In the genomic region with DNA sequence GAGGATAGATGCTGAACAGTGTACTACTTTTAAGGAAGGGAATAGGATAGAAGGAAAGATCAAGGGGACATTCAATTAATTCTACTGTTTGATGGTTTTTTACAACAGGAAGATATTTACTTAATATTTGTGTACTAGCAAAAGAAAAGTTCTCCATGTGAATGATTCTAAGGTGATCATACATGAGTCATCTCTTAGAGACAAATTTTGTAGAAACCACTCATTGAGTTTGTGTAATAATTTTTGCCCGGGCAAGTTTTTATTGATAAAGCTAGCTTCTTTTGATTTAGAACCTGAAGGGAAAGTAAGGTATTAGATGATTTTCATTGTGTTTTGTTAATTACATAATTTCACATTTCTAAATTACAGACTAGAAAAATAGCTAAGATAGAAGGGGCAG, we compare ENCODE assay signal across 6 cellular contexts.
"Had no signal": no experiment of that assay in that cellular context is flagged by ENCODE, and none has a peak within 500 bp of the region (broad histone marks: within the 10 kb centered on the region; RNA-seq: fewer than 3 reads in every experiment).

No MANE protein-coding gene starts in this region.

- H3K4me3 ChIP-seq: GM23338 had no signal

- DNase-seq: H9, HCEC 1CT had no signal

- H3K4me3 Mint-ChIP-seq: GM23338, H9, IgD-negative memory B cell had no signal

- H3K4me2 ChIP-seq: GM23338 had no signal

- H3K27me3 Mint-ChIP-seq: IgD-negative memory B cell had no signal

- H3K27ac ChIP-seq: HL-60 had no signal

- ATAC-seq: GM23338, HepG2 had no signal

- H2AFZ ChIP-seq: GM23338 had no signal

- H3K4me1 Mint-ChIP-seq: GM23338, H9, IgD-negative memory B cell had no signal

- H3K27ac Mint-ChIP-seq: GM23338, H9, IgD-negative memory B cell had no signal

- H3K36me3 Mint-ChIP-seq: IgD-negative memory B cell had no signal
